In genomic region chr18:56575819-56576663, GRCh38 we compare ENCODE assay signal across 8 cellular contexts.
DNase-seq lines count a peak whose midpoint lies in the region; ATAC-seq, FAIRE-seq and TF ChIP-seq lines count a peak whose summit lies in the region.

No MANE protein-coding gene starts in this region.

- no peaks in the 10 kb centered on the region for H3K4me1 Mint-ChIP-seq in activated T-cell treated with anti-CD3 and anti-CD28 coated beads, Interleukin-2, amount 50 U/mL, for 4 hours (ENCODE audit: low read depth)

- H3K4me1 ChIP-seq in left lung (peaks cover 9 to 23% of the 10 kb centered on the region in 2 donors), upper lobe of right lung (peaks cover 21% of the 10 kb centered on the region)

- intact Hi-C loops in left lung (cut with DNase I) (loop anchor here in 1 of 2 donors (10.0 kb wide), 1 partner anchor 981 kb away; no protein-coding TSS in a partner anchor), upper lobe of right lung (cut with DNase I) (loop anchor here (5.0 kb wide), 1 partner anchor 1179 kb away; no protein-coding TSS in a partner anchor)

- peak; percentile 61 for ATAC-seq in HG02938 (IDR thresholded peaks at IDR 0.05; ENCODE audit: unreplicated experiment)
- peak; percentile 93 for ATAC-seq in left lung
- peak; percentile 81 for ATAC-seq in upper lobe of right lung
- no peak for ATAC-seq in activated T-cell treated with anti-CD3 and anti-CD28 coated beads, Interleukin-2, amount 50 U/mL, for 4 hours

- DNase-seq in GM06990 (ENCODE audit: extremely low read depth, insufficient read length) = no peak
- DNase-seq in NCI-H526 (lab: John Stamatoyannopoulos, UW) = peak; percentile 13 to 68
- peak; percentile 50 for DNase-seq in bronchial epithelial cell (ENCODE audit: low read depth)
- no peak for DNase-seq in left lung
- no peak for DNase-seq in upper lobe of right lung
- no peak for DNase-seq in activated T-cell treated with anti-CD3 and anti-CD28 coated beads, Interleukin-2, amount 50 U/mL, for 4 hours
- no peak for DNase-seq in activated CD4-positive, alpha-beta T cell treated with anti-CD3 and anti-CD28 coated beads, Interleukin-2, amount 50 U/mL, for 48 hours

- H3K27ac ChIP-seq in left lung (peak overlapping the region in 1 of 2 donors; percentile 19), upper lobe of right lung (no peak overlapping the region)

- no peaks in the 10 kb centered on the region for H3K9me3 Mint-ChIP-seq in activated T-cell treated with anti-CD3 and anti-CD28 coated beads, Interleukin-2, amount 50 U/mL, for 4 hours

- H3K36me3 Mint-ChIP-seq in activated T-cell treated with anti-CD3 and anti-CD28 coated beads, Interleukin-2, amount 50 U/mL, for 4 hours (ENCODE audit: insufficient read depth) = no peaks in the 10 kb centered on the region

- no peak for FAIRE-seq in bronchial epithelial cell (lab: Jason Lieb, UNC)

- no peaks in the 10 kb centered on the region for H3K36me3 ChIP-seq in GM06990 (ENCODE audit: control insufficient read depth, insufficient read depth, low read length)
- H3K36me3 ChIP-seq in bronchial epithelial cell (ENCODE audit: control insufficient read depth, insufficient read depth, low read length) = no peaks in the 10 kb centered on the region
- H3K36me3 ChIP-seq in left lung = no peaks in the 10 kb centered on the region
- H3K36me3 ChIP-seq in upper lobe of right lung = no peaks in the 10 kb centered on the region

- peaks cover 20% of the 10 kb centered on the region for H3K27me3 Mint-ChIP-seq in activated T-cell treated with anti-CD3 and anti-CD28 coated beads, Interleukin-2, amount 50 U/mL, for 4 hours (ENCODE audit: low read depth)

- H3K27me3 ChIP-seq in GM06990 (replicated peaks; ENCODE audit: control insufficient read depth, insufficient read depth, low read length) = no peaks in the 10 kb centered on the region
- no peaks in the 10 kb centered on the region for H3K27me3 ChIP-seq in bronchial epithelial cell (ENCODE audit: control insufficient read depth, insufficient read depth, low read length)
- no peaks in the 10 kb centered on the region for H3K27me3 ChIP-seq in left lung
- H3K27me3 ChIP-seq in upper lobe of right lung = no peaks in the 10 kb centered on the region

- no peak overlapping the region for H3K4me3 ChIP-seq in GM06990 (replicated peaks; ENCODE audit: low read depth, low read length)
- H3K4me3 ChIP-seq in bronchial epithelial cell (ENCODE audit: low read depth, low read length) = no peak overlapping the region
- no peak overlapping the region for H3K4me3 ChIP-seq in left lung
- no peak overlapping the region for H3K4me3 ChIP-seq in upper lobe of right lung

- no peak overlapping the region for H3K4me3 Mint-ChIP-seq in activated T-cell treated with anti-CD3 and anti-CD28 coated beads, Interleukin-2, amount 50 U/mL, for 4 hours

- TF ChIP-seq CTCF in GM06990 (IDR thresholded peaks at IDR 0.05; ENCODE audit: insufficient read depth, low read length, poor library complexity, severe bottlenecking) (peak; percentile 53), bronchial epithelial cell (IDR thresholded peaks at IDR 0.05; ENCODE audit: insufficient read depth, low read length, severe bottlenecking) (peak; percentile 25), left lung (IDR thresholded peaks at IDR 0.05) (peak; percentile 65), upper lobe of right lung (IDR thresholded peaks at IDR 0.05) (peak; percentile 74)

- H3K9me3 ChIP-seq in left lung (no peaks in the 10 kb centered on the region), upper lobe of right lung (no peaks in the 10 kb centered on the region)

Comparison
In these comparisons a context has a peak if more than half of its experiments do, and no peak if none do; other contexts are left out.
1. DNase-seq: peak in NCI-H526 (2 of 2) and bronchial epithelial cell (single experiment); none in GM06990 (single experiment), left lung (0 of 2), upper lobe of right lung (single experiment), activated T-cell treated with anti-CD3 and anti-CD28 coated beads, Interleukin-2, amount 50 U/mL, for 4 hours (single experiment) and activated CD4-positive, alpha-beta T cell treated with anti-CD3 and anti-CD28 coated beads, Interleukin-2, amount 50 U/mL, for 48 hours (0 of 2).
2. ATAC-seq: peak in HG02938 (single experiment), left lung (single experiment) and upper lobe of right lung (single experiment); none in activated T-cell treated with anti-CD3 and anti-CD28 coated beads, Interleukin-2, amount 50 U/mL, for 4 hours (0 of 2).
3. Peak in every context shown above with its lines, with median percentiles within 50 percentile points of each other: CTCF ChIP-seq.